ENCODE assay signal across 23 cellular contexts in the genomic region with DNA sequence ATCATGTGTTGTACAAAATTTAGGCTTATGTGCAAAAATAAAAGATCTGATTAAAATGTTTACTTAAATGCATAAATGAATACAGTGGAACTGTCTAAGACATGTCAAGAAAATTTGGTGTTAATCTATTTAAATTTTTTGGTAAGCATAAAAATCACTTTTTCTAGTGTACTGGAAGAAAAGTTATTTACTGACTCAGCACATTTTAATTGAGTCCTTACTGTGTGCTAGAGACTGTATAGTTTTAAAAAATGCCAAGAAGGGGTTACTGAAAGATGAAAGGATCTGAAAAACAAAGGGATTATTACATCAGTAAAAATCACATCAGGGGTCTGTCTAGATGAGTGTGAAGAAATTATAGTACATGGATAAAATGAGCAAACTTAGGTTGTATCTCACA.
DNase-seq lines count a peak whose midpoint lies in the region; ATAC-seq, FAIRE-seq and TF ChIP-seq lines count a peak whose summit lies in the region.
"Had no signal": no experiment of that assay in that cellular context is flagged by ENCODE, and none has a peak within 500 bp of the region (broad histone marks: within the 10 kb centered on the region; RNA-seq: fewer than 3 reads in every experiment).

No MANE protein-coding gene starts in this region.

- no peaks in the 10 kb centered on the region for H3K9me2 ChIP-seq in GM23338 (ENCODE audit: insufficient read depth)

- H3K9ac ChIP-seq in K562 (ENCODE audit: insufficient read depth in 1 of 2, low read depth in 2 of 2, low read length in 2 of 2) (no peak overlapping the region), kidney (ENCODE audit: low read length in 2 of 2) (no peak overlapping the region)

- H3K4me3 Mint-ChIP-seq in GM23338 = no peak overlapping the region
- H3K4me3 Mint-ChIP-seq: CD4-positive, CD25-positive, alpha-beta regulatory T cell; CD8-positive, alpha-beta memory T cell had no signal

- H3K9me3 Mint-ChIP-seq in GM23338 = no peaks in the 10 kb centered on the region
- H3K9me3 Mint-ChIP-seq: CD4-positive, CD25-positive, alpha-beta regulatory T cell; CD8-positive, alpha-beta memory T cell had no signal

- H3K36me3 Mint-ChIP-seq in GM23338 (ENCODE audit: low read depth) = no peaks in the 10 kb centered on the region
- H3K36me3 Mint-ChIP-seq: CD4-positive, CD25-positive, alpha-beta regulatory T cell; CD8-positive, alpha-beta memory T cell had no signal

- TF ChIP-seq RAD21 in K562 (CRISPR knock-in tag; conservative IDR thresholded peaks at IDR 0.05 in 1 of 2, IDR thresholded peaks at IDR 0.05 in 1 of 2) = no peak

- intact Hi-C loops in K562 (cut with micrococcal nuclease) = no loop called here
- intact Hi-C loops in kidney (cut with DNase I) = no loop called here

- no peak overlapping the region for H3K27ac ChIP-seq in GM23338 (ENCODE audit: low read depth)
- H3K27ac ChIP-seq in K562 (ENCODE audit: extremely low read depth, low read depth, low read length) = no peak overlapping the region
- no peak overlapping the region for H3K27ac ChIP-seq in kidney (ENCODE audit: low read depth in 2 of 2, low read length in 2 of 2)
- no peak overlapping the region for H3K27ac ChIP-seq in SJCRH30

- H3K4me3 ChIP-seq in GM23338 = no peak overlapping the region
- H3K4me3 ChIP-seq in K562 = no peak overlapping the region
- H3K4me3 ChIP-seq in kidney (ENCODE audit: low read length in 2 of 2) = no peak overlapping the region
- no peak overlapping the region for H3K4me3 ChIP-seq in SJCRH30

- H4K20me1 ChIP-seq in GM23338 (replicated peaks; ENCODE audit: insufficient read depth) = 0 out of 2 replicates have a peak, but pooled peaks cover under 1% of the 10 kb centered on the region
- H4K20me1 ChIP-seq in K562 (replicated peaks; ENCODE audit: control insufficient read depth, insufficient read depth, low read length) = no peaks in the 10 kb centered on the region; the same call in 1 of the 2 replicates

- POLR2A ChIA-PET in K562 (lab: Yijun Ruan, JAX) = no interaction called here

- 0 out of 2 replicates have a peak, but pooled peaks cover 2% of the 10 kb centered on the region for H3K9me3 ChIP-seq in K562 (replicated peaks; ENCODE audit: control insufficient read depth, insufficient read depth, low read depth, low read length)
- H3K9me3 ChIP-seq in kidney (ENCODE audit: control insufficient read depth in 1 of 2, low read length in 2 of 2) = no peaks in the 10 kb centered on the region
- H3K9me3 ChIP-seq in SJCRH30 (replicated peaks) = no peaks in the 10 kb centered on the region
- H3K9me3 ChIP-seq: BE2C had no signal

- in situ Hi-C loops in K562 (cut with MboI) = no loop called here

- peaks cover 36% of the 10 kb centered on the region for H3K4me1 Mint-ChIP-seq in GM23338

- H2AFZ ChIP-seq in GM23338 = no peak overlapping the region
- H2AFZ ChIP-seq in K562 (ENCODE audit: low read depth, low read length) = no peak overlapping the region

- TF ChIP-seq POLR2A in K562 (conservative IDR thresholded peaks at IDR 0.05) = no peak

- no TSS peak for BruUV-seq in K562 (replicated peaks; lab: Mats Ljungman, UMichigan)

- H3K27ac Mint-ChIP-seq in GM23338 = peak overlapping the region; percentile 62; the same call in 1 of the 2 replicates

- H3K4me2 ChIP-seq in GM23338 (no peak overlapping the region), K562 (ENCODE audit: insufficient read depth, low read length) (no peak overlapping the region)

- peaks cover 12% of the 10 kb centered on the region; the same call in 1 of the 2 replicates for H3K4me1 ChIP-seq in GM23338 (ENCODE audit: insufficient read depth)
- peaks cover 3 to 13% of the 10 kb centered on the region in 2 experiments; a peak in 3 of 5 replicates for H3K4me1 ChIP-seq in K562 (replicated peaks in 1 of 2; ENCODE audit: control insufficient read depth in 2 of 2, insufficient read depth in 2 of 2, low read length in 2 of 2)
- H3K4me1 ChIP-seq in kidney (ENCODE audit: control insufficient read depth in 1 of 2, insufficient read depth in 1 of 2, low read depth in 1 of 2, low read length in 2 of 2) = peaks cover 5 to 12% of the 10 kb centered on the region in 2 donors
- peaks cover 7% of the 10 kb centered on the region for H3K4me1 ChIP-seq in SJCRH30

- ATAC-seq in GM23338 (no peak), K562 (no peak), HG03442 (IDR thresholded peaks at IDR 0.05; ENCODE audit: unreplicated experiment) (no peak)

- FAIRE-seq in A204.1 (lab: Jason Lieb, UNC) (peak; percentile 21), K562 (lab: Jason Lieb, UNC) (no peak), kidney (lab: Jason Lieb, UNC) (peak; percentile 55)
- FAIRE-seq: GM12891, GM18507, HTR-8/SVneo had no signal

- DNase-seq in GM23338 (ENCODE audit: low spot score) (no peak), K562 (ENCODE audit: extremely low read depth in 1 of 4, low spot score in 3 of 4) (no peak), kidney (no peak), SJCRH30 (no peak)
- no peak for DNase-seq in activated CD4-positive, alpha-beta T cell treated with anti-CD3 and anti-CD28 coated beads for 4 hours
- DNase-seq: 8988T; ACHN; BE2C; C1 segment of cervical spinal cord; CD4-positive, CD25-positive, alpha-beta regulatory T cell; CD8-positive, alpha-beta memory T cell; COR-L47; DMS 273 treated with DMSO at 0.1 percent for 48 hours; DMS53; DND-41; EL; GOT3; HCEC 1CT had no signal

- no peak for TF ChIP-seq CTCF in GM23338 (conservative IDR thresholded peaks at IDR 0.05; ENCODE audit: low read depth in 2 of 2)
- TF ChIP-seq CTCF in K562 (IDR thresholded peaks at IDR 0.05 in 2 of 3, conservative IDR thresholded peaks at IDR 0.05 in 1 of 3; ENCODE audit: insufficient read depth in 2 of 3, low read depth in 1 of 3, low read length in 3 of 3) = no peak
- no peak for TF ChIP-seq CTCF in kidney (IDR thresholded peaks at IDR 0.05; ENCODE audit: borderline replicate concordance, extremely low read depth, insufficient read depth)

- H3K27me3 Mint-ChIP-seq in GM23338 (ENCODE audit: insufficient read depth, low read depth, poor library complexity) = no peaks in the 10 kb centered on the region
- H3K27me3 Mint-ChIP-seq: CD8-positive, alpha-beta memory T cell had no signal

- CTCF ChIA-PET in K562 (lab: Yijun Ruan, JAX; ENCODE audit: low intra/inter-chr PET ratio) = no interaction called here

- H3K79me2 ChIP-seq in GM23338 (replicated peaks; ENCODE audit: insufficient read depth) (peaks cover 92% of the 10 kb centered on the region), K562 (ENCODE audit: control insufficient read depth, insufficient read depth, low read length) (peaks cover 72% of the 10 kb centered on the region)

- no peaks in the 10 kb centered on the region for H3K9me1 ChIP-seq in K562 (ENCODE audit: control insufficient read depth, insufficient read depth, low read length)

- H3K27me3 ChIP-seq in GM23338 (ENCODE audit: insufficient read depth) (no peaks in the 10 kb centered on the region), K562 (ENCODE audit: control insufficient read depth in 2 of 2, insufficient read depth in 2 of 2, low read length in 2 of 2) (no peaks in the 10 kb centered on the region), SJCRH30 (no peaks in the 10 kb centered on the region)
- H3K27me3 ChIP-seq: BE2C had no signal

- H3K36me3 ChIP-seq in GM23338 (ENCODE audit: insufficient read depth) = no peaks in the 10 kb centered on the region
- H3K36me3 ChIP-seq in K562 (ENCODE audit: control insufficient read depth, insufficient read depth, low read length) = no peaks in the 10 kb centered on the region
- no peaks in the 10 kb centered on the region for H3K36me3 ChIP-seq in kidney (ENCODE audit: control insufficient read depth in 1 of 2, insufficient read depth in 2 of 2, low read length in 2 of 2)
- no peaks in the 10 kb centered on the region for H3K36me3 ChIP-seq in SJCRH30
- H3K36me3 ChIP-seq: BE2C had no signal

- no peak for TF ChIP-seq EP300 in K562 (IDR thresholded peaks at IDR 0.05; ENCODE audit: low read length)

- H3F3A ChIP-seq in GM23338 (replicated peaks; ENCODE audit: low read depth) = no peaks in the 10 kb centered on the region

TF ChIP-seq in GM23338, 12 proteins besides CTCF, POLR2A, EP300 and RAD21 (continues in another document):
- TF ChIP-seq POLR2AphosphoS5 (IDR thresholded peaks at IDR 0.05; ENCODE audit: low read depth) = no peak
- TF ChIP-seq, protein P1, sequence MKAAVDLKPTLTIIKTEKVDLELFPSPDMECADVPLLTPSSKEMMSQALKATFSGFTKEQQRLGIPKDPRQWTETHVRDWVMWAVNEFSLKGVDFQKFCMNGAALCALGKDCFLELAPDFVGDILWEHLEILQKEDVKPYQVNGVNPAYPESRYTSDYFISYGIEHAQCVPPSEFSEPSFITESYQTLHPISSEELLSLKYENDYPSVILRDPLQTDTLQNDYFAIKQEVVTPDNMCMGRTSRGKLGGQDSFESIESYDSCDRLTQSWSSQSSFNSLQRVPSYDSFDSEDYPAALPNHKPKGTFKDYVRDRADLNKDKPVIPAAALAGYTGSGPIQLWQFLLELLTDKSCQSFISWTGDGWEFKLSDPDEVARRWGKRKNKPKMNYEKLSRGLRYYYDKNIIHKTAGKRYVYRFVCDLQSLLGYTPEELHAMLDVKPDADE (IDR thresholded peaks at IDR 0.05) = no peak
- TF ChIP-seq EZH2 (IDR thresholded peaks at IDR 0.05; ENCODE audit: low read depth, unreplicated experiment) = no peak
- TF ChIP-seq ZNF114 (CRISPR knock-in tag; IDR thresholded peaks at IDR 0.05) = no peak
- no peak for TF ChIP-seq NANOG (IDR thresholded peaks at IDR 0.05; ENCODE audit: borderline replicate concordance)
- TF ChIP-seq JUNB (IDR thresholded peaks at IDR 0.05; ENCODE audit: unreplicated experiment) = no peak
- no peak for TF ChIP-seq ZNF331 (CRISPR knock-in tag; IDR thresholded peaks at IDR 0.05; ENCODE audit: low read depth)
- TF ChIP-seq STAT1 (IDR thresholded peaks at IDR 0.05; ENCODE audit: unreplicated experiment) = no peak

TF ChIP-seq in K562, 482 proteins besides CTCF, POLR2A, EP300 and RAD21 (continues in another document):
- TF ChIP-seq ZNF668 (CRISPR knock-in tag; IDR thresholded peaks at IDR 0.05) (no peak), ZNF224 (CRISPR knock-in tag; IDR thresholded peaks at IDR 0.05) (no peak), TFAM (CRISPR knock-in tag; conservative IDR thresholded peaks at IDR 0.05) (no peak), ZNF347 (CRISPR knock-in tag; IDR thresholded peaks at IDR 0.05; ENCODE audit: low read depth) (no peak), ILK (tag; IDR thresholded peaks at IDR 0.05; ENCODE audit: borderline replicate concordance, low read depth) (no peak), KLF13 (tag; IDR thresholded peaks at IDR 0.05; ENCODE audit: borderline replicate concordance, low read depth) (no peak), MAFF (IDR thresholded peaks at IDR 0.05; ENCODE audit: low read length) (peak; percentile 99), TCFL5 (CRISPR knock-in tag; conservative IDR thresholded peaks at IDR 0.05) (no peak)
- TF ChIP-seq, protein P2, sequence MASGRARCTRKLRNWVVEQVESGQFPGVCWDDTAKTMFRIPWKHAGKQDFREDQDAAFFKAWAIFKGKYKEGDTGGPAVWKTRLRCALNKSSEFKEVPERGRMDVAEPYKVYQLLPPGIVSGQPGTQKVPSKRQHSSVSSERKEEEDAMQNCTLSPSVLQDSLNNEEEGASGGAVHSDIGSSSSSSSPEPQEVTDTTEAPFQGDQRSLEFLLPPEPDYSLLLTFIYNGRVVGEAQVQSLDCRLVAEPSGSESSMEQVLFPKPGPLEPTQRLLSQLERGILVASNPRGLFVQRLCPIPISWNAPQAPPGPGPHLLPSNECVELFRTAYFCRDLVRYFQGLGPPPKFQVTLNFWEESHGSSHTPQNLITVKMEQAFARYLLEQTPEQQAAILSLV (tag; IDR thresholded peaks at IDR 0.05) = no peak
